ENCODE assay signal across 12 cellular contexts in genomic region chr9:76530458-76531100, GRCh38.
DNase-seq lines count a peak whose midpoint lies in the region; ATAC-seq, FAIRE-seq and TF ChIP-seq lines count a peak whose summit lies in the region.
"Had no signal": no experiment of that assay in that cellular context is flagged by ENCODE, and none has a peak within 500 bp of the region (broad histone marks: within the 10 kb centered on the region; RNA-seq: fewer than 3 reads in every experiment).

No MANE protein-coding gene starts in this region.

- H3K27ac ChIP-seq in pancreas: no peak overlapping the region
- H3K27ac ChIP-seq: 22Rv1 had no signal

- ATAC-seq in HG03342 (IDR thresholded peaks at IDR 0.05; ENCODE audit: unreplicated experiment): peak; percentile 68
- peak in 3 of 4 donors; percentile 52 to 74 (median 68) for ATAC-seq in pancreas

- H3K4me1 ChIP-seq in pancreas: peaks cover 0 to 3% (median 0%) of the 10 kb centered on the region in 3 donors

- intact Hi-C loops in pancreas (cut with DNase I): no loop called here

- no peaks in the 10 kb centered on the region for H3K27me3 ChIP-seq in pancreas

- no peak for FAIRE-seq in pancreas (lab: Jason Lieb, UNC)
- FAIRE-seq: G401.6, GM19239, TTC549 had no signal

- DNase-seq in DMS53 (lab: John Stamatoyannopoulos, UW) (peak; percentile 11), DMS53 treated with DMSO at 0.1 percent for 48 hours (lab: John Stamatoyannopoulos, UW; ENCODE audit: unreplicated experiment) (no peak), choroid plexus epithelial cell (ENCODE audit: low read depth) (peak; percentile 30), pancreas (no peak), NCI-H2171 treated with DMSO at 0.1 percent for 48 hours (lab: John Stamatoyannopoulos, UW) (no peak), NCI-H2227 (lab: John Stamatoyannopoulos, UW; ENCODE audit: unreplicated experiment) (no peak)
- no peak for DNase-seq in activated CD4-positive, alpha-beta T cell treated with anti-CD3 and anti-CD28 coated beads, Interleukin-2, amount 50 U/mL, for 4 hours

- H3K4me3 ChIP-seq in choroid plexus epithelial cell (ENCODE audit: low read depth, low read length): no peak overlapping the region
- H3K4me3 ChIP-seq in pancreas: no peak overlapping the region

- H3K36me3 ChIP-seq in pancreas: no peaks in the 10 kb centered on the region

- WGBS in pancreas, 2 donors: 56% methylated on average over 6 of the region's 6 CpGs

- no peaks in the 10 kb centered on the region for H3K9me3 ChIP-seq in pancreas

- TF ChIP-seq CTCF in choroid plexus epithelial cell (conservative IDR thresholded peaks at IDR 0.05; ENCODE audit: low read depth, low read length): no peak
- no peak for TF ChIP-seq CTCF in pancreas (IDR thresholded peaks at IDR 0.05)

Comparison
In these comparisons a context has a peak if more than half of its experiments do, and no peak if none do; other contexts are left out.
1. DNase-seq: peak in DMS53 (single experiment) and choroid plexus epithelial cell (single experiment); none in DMS53 treated with DMSO at 0.1 percent for 48 hours (single experiment), pancreas (0 of 6), activated CD4-positive, alpha-beta T cell treated with anti-CD3 and anti-CD28 coated beads, Interleukin-2, amount 50 U/mL, for 4 hours (0 of 2), NCI-H2171 treated with DMSO at 0.1 percent for 48 hours (single experiment) and NCI-H2227 (single experiment).